ENCODE assay signal across 25 cellular contexts in the genomic region with DNA sequence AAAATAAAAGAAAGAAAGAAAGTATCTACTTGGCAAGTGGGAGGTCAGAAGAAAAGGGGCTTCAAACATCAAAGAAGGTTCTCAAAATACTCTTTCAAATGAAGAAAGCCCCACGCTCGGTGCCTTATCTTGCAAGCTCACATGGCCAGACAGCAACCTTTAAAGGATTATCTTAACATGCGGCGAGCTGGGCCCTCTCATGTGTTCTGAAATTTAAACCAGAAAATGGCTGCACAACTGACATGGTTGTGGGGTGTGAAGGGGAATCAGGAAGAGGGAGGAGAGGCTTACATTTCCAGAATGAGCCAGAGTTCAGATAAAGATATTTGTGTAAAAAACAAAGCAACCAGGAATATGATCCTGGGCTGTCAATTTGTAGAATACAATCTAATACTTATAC.
"Had no signal": no experiment of that assay in that cellular context is flagged by ENCODE, and none has a peak within 500 bp of the region (broad histone marks: within the 10 kb centered on the region; RNA-seq: fewer than 3 reads in every experiment).

No MANE protein-coding gene starts in this region.

- DNase-seq: activated B cell treated with CpG ODN at 0.5 μM for 24 hours; activated CD4-positive, alpha-beta T cell treated with anti-CD3 and anti-CD28 coated beads for 1 hour; activated CD4-positive, alpha-beta T cell treated with anti-CD3 and anti-CD28 coated beads, Interleukin-2, amount 10 ng/mL, durations not matched to agents 24 days and 14 days; activated CD4-positive, alpha-beta T cell treated with anti-CD3 and anti-CD28 coated beads, Interleukin-2, amount 50 U/mL, for 48 hours; activated CD8-positive, alpha-beta memory T cell treated with anti-CD3 and anti-CD28 coated beads, Interleukin-2, amount 10 ng/mL, durations not matched to agents 7 days and 5 days; activated gamma-delta T cell; activated naive CD4-positive, alpha-beta T cell treated with anti-CD3 and anti-CD28 coated beads for 36 hours; activated T-cell treated with anti-CD3 and anti-CD28 coated beads, Interleukin-2, amount 50 U/mL, for 48 hours; amygdala; Karpas-422; MM.1S; NCI-H1105; NCI-H1436; NCI-H1694 treated with DMSO at 0.1 percent for 48 hours; NCI-H2081; NCI-H446; NCI-H524; Peyer's patch; Right ventricle myocardium superior; SJCRH30; SK-N-SH; T-helper 1 cell had no signal

- H3K36me3 ChIP-seq: Peyer's patch, SJCRH30 had no signal

- H3K27me3 ChIP-seq: Peyer's patch, SJCRH30 had no signal

- H3K4me3 ChIP-seq: Peyer's patch, SJCRH30 had no signal

- FAIRE-seq: astrocyte had no signal

- ATAC-seq: activated CD8-positive, alpha-beta memory T cell treated with anti-CD3 and anti-CD28 coated beads, Interleukin-2, amount 10 ng/mL, durations not matched to agents 7 days and 5 days; activated T-helper 17 cell treated with anti-CD3 and anti-CD28 coated beads, Interleukin-2, amount 50 U/mL, for 72 hours had no signal

- H3K9me3 ChIP-seq: Peyer's patch, SJCRH30, SK-N-SH had no signal

- H3K4me1 ChIP-seq: Peyer's patch, SJCRH30 had no signal

- H3K9ac ChIP-seq: SK-N-SH had no signal

- H3K4me2 ChIP-seq: SK-N-SH had no signal

- H3K27ac ChIP-seq: Peyer's patch, RWPE1, SJCRH30 had no signal
